17 cellular contexts compared by ENCODE assay signal in the genomic region with DNA sequence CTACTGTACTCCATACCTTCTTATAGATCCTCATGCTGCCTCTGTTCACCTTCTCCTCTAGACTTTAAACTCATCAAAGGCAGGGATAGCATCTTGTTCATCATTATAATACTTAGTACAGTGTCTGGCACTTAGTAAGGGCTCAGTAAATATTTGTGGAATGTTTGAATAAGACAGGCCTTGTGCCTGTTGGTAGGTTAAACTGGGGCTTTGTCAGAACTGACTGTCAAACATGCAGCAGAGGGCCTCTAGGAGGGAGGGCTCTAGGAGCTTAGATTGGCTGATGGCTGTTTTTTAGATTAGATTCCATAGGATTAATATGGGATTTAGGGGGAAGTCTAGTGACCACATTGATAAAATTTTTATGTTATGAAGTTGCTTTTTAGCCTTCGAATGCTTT.
DNase-seq lines count a peak whose midpoint lies in the region; ATAC-seq, FAIRE-seq and TF ChIP-seq lines count a peak whose summit lies in the region.
"Had no signal": no experiment of that assay in that cellular context is flagged by ENCODE, and none has a peak within 500 bp of the region (broad histone marks: within the 10 kb centered on the region; RNA-seq: fewer than 3 reads in every experiment).

No MANE protein-coding gene starts in this region.

- H3K27ac ChIP-seq in upper lobe of right lung = no peak overlapping the region

- H3K27ac Mint-ChIP-seq in stimulated activated naive CD8-positive, alpha-beta T cell treated with anti-CD3 and anti-CD28 coated beads, Interleukin-15, amount 100 ng/mL, for 72 hours = peak overlapping the region; percentile 27 to 44
- peak overlapping the region in 3 of 5 experiments; percentile 23 to 39 (median 39) for H3K27ac Mint-ChIP-seq in brain
- H3K27ac Mint-ChIP-seq: activated CD8-positive, alpha-beta T cell treated with anti-CD3 and anti-CD28 coated beads, Interleukin-2, amount 10 ng/mL, durations not matched to agents 7 days and 5 days had no signal

- no peak for DNase-seq in stimulated activated naive CD8-positive, alpha-beta T cell treated with anti-CD3 and anti-CD28 coated beads, Interleukin-15, amount 100 ng/mL, for 72 hours
- no peak for DNase-seq in stimulated activated naive CD8-positive, alpha-beta T cell treated with anti-CD3 and anti-CD28 coated beads, Interleukin-15, Interleukin-2, amounts not matched to agents 100 U/mL and 50 U/mL, for 24 hours
- DNase-seq in iris pigment epithelial cell (ENCODE audit: low read depth) = peak; percentile 85
- DNase-seq in glomerular visceral epithelial cell (ENCODE audit: extremely low spot score) = no peak
- DNase-seq in dedifferentiated amniotic fluid mesenchymal stem cell (ENCODE audit: extremely low spot score) = no peak
- no peak for DNase-seq in upper lobe of right lung
- no peak for DNase-seq in GM19239 (ENCODE audit: insufficient read length, low spot score)
- DNase-seq: activated CD8-positive, alpha-beta T cell treated with anti-CD3 and anti-CD28 coated beads, Interleukin-2, amount 10 ng/mL, durations not matched to agents 7 days and 5 days; AML-193; DMS153; effector memory CD4-positive, alpha-beta T cell; right cardiac atrium; stimulated activated CD4-positive, alpha-beta T cell treated with anti-CD3 and anti-CD28 coated beads, Interleukin-2, amount 100 ng/mL, for 48 hours had no signal

- TF ChIP-seq CTCF in brain (conservative IDR thresholded peaks at IDR 0.05) (no peak), upper lobe of right lung (IDR thresholded peaks at IDR 0.05) (no peak)

- ATAC-seq in stimulated activated naive CD8-positive, alpha-beta T cell treated with anti-CD3 and anti-CD28 coated beads, Interleukin-15, amount 100 ng/mL, for 72 hours = no peak
- ATAC-seq in stimulated activated naive CD8-positive, alpha-beta T cell treated with anti-CD3 and anti-CD28 coated beads, Interleukin-15, Interleukin-2, amounts not matched to agents 100 U/mL and 50 U/mL, for 24 hours = no peak
- no peak for ATAC-seq in upper lobe of right lung
- ATAC-seq: activated CD8-positive, alpha-beta T cell treated with anti-CD3 and anti-CD28 coated beads, Interleukin-2, amount 10 ng/mL, durations not matched to agents 7 days and 5 days; right cardiac atrium had no signal

- H3K36me3 Mint-ChIP-seq in brain = peaks cover 93% of the 10 kb centered on the region

- H3K4me3 ChIP-seq in upper lobe of right lung = no peak overlapping the region
- H3K4me3 ChIP-seq: vagina had no signal

- H3K27me3 Mint-ChIP-seq in stimulated activated naive CD8-positive, alpha-beta T cell treated with anti-CD3 and anti-CD28 coated beads, Interleukin-15, amount 100 ng/mL, for 72 hours = no peaks in the 10 kb centered on the region
- no peaks in the 10 kb centered on the region for H3K27me3 Mint-ChIP-seq in brain

- no peaks in the 10 kb centered on the region for H3K9me3 ChIP-seq in upper lobe of right lung
- H3K9me3 ChIP-seq: vagina had no signal

- H3K4me3 Mint-ChIP-seq in stimulated activated naive CD8-positive, alpha-beta T cell treated with anti-CD3 and anti-CD28 coated beads, Interleukin-15, amount 100 ng/mL, for 72 hours = no peak overlapping the region
- H3K4me3 Mint-ChIP-seq in brain = no peak overlapping the region
- H3K4me3 Mint-ChIP-seq: activated CD8-positive, alpha-beta T cell treated with anti-CD3 and anti-CD28 coated beads, Interleukin-2, amount 10 ng/mL, durations not matched to agents 7 days and 5 days; nephron had no signal

- FAIRE-seq in GM19239 (lab: Jason Lieb, UNC) = no peak
- FAIRE-seq: H1 had no signal

- peaks cover 9 to 11% of the 10 kb centered on the region in 2 donors for H3K9me3 Mint-ChIP-seq in stimulated activated naive CD8-positive, alpha-beta T cell treated with anti-CD3 and anti-CD28 coated beads, Interleukin-15, amount 100 ng/mL, for 72 hours
- H3K9me3 Mint-ChIP-seq in brain = peaks cover 9 to 26% (median 19%) of the 10 kb centered on the region in 5 experiments

- peaks cover 29% of the 10 kb centered on the region for H3K4me1 ChIP-seq in upper lobe of right lung

- no peaks in the 10 kb centered on the region for H3K27me3 ChIP-seq in upper lobe of right lung
- H3K27me3 ChIP-seq: vagina had no signal

- peaks cover 16% of the 10 kb centered on the region for H3K4me1 Mint-ChIP-seq in stimulated activated naive CD8-positive, alpha-beta T cell treated with anti-CD3 and anti-CD28 coated beads, Interleukin-15, amount 100 ng/mL, for 72 hours
- peaks cover 9% of the 10 kb centered on the region for H3K4me1 Mint-ChIP-seq in brain

- intact Hi-C loops in upper lobe of right lung (cut with DNase I) = no loop called here

- H3K36me3 ChIP-seq in upper lobe of right lung = peaks cover 17% of the 10 kb centered on the region
- H3K36me3 ChIP-seq: vagina had no signal
